ENCODE assay signal across 17 cellular contexts in genomic region chr22:46008836-46009596, GRCh38. TPM values are rescaled to one million over a fixed set of nuclear protein-coding genes. Genes with fewer than 3 reads are reported as not detected.
DNase-seq lines count a peak whose midpoint lies in the region; ATAC-seq and TF ChIP-seq lines count a peak whose summit lies in the region.
"Had no signal": no experiment of that assay in that cellular context is flagged by ENCODE, and none has a peak within 500 bp of the region (broad histone marks: within the 10 kb centered on the region; RNA-seq: fewer than 3 reads in every experiment).

No MANE protein-coding gene starts in this region.

- no peak for ATAC-seq in left cardiac atrium
- ATAC-seq: activated T-helper 17 cell treated with anti-CD3 and anti-CD28 coated beads, Interleukin-2, amount 50 U/mL, for 72 hours had no signal

- intact Hi-C loops in left cardiac atrium (cut with DNase I) = loop anchor here in 1 of 2 donors (5.0 kb wide), 1 partner anchor 63 kb away; no protein-coding TSS in a partner anchor

- H3K4me1 ChIP-seq in HEK293 (ENCODE audit: control insufficient read depth, insufficient read depth, low read length) = no peaks in the 10 kb centered on the region; the same call in 1 of the 2 replicates
- H3K4me1 ChIP-seq in adipocyte (ENCODE audit: control insufficient read depth, insufficient read depth, low read length) = peaks cover 55% of the 10 kb centered on the region
- peaks cover 35% of the 10 kb centered on the region for H3K4me1 ChIP-seq in rectal smooth muscle tissue (ENCODE audit: control insufficient read depth, insufficient read depth, low read length)

- DNase-seq in adipocyte (ENCODE audit: low read depth) (no peak), left cardiac atrium (peak; percentile 16), COLO829 (ENCODE audit: low spot score) (no peak), NCI-H146 treated with DMSO at 0.1 percent for 48 hours (lab: John Stamatoyannopoulos, UW; ENCODE audit: unreplicated experiment) (no peak), DMS 273 treated with DMSO at 0.1 percent for 48 hours (lab: John Stamatoyannopoulos, UW) (no peak)
- no peak for DNase-seq in stimulated activated CD4-positive, alpha-beta T cell treated with anti-CD3 and anti-CD28 coated beads, Interleukin-15, amount 100 ng/mL, for 24 hours
- DNase-seq: activated CD8-positive, alpha-beta memory T cell treated with anti-CD3 and anti-CD28 coated beads for 24 hours; NCI-H146; trophoblast cell; WERI-Rb-1 had no signal

- no peaks in the 10 kb centered on the region for H3K9me3 ChIP-seq in HEK293 (ENCODE audit: control insufficient read depth, insufficient read depth, low read depth, low read length)
- peaks cover 5% of the 10 kb centered on the region for H3K9me3 ChIP-seq in adipocyte (ENCODE audit: control insufficient read depth, low read length)
- H3K9me3 ChIP-seq: ovary had no signal

- POLR2A ChIA-PET in HEK293 (lab: Yijun Ruan, JAX) = interaction anchor here (1.2 to 3.1 kb wide), 5 partner anchors 13 to 79 kb away, joined by 3 to 25 read pairs (median 5); no protein-coding TSS in a partner anchor

- TF ChIP-seq CTCF in HEK293 (tag by site-specific recombination; IDR thresholded peaks at IDR 0.05) = no peak

- H3K36me3 ChIP-seq in HEK293 (ENCODE audit: control insufficient read depth in 2 of 2, insufficient read depth in 1 of 2, low read length in 2 of 2) (no peaks in the 10 kb centered on the region), adipocyte (ENCODE audit: control insufficient read depth, insufficient read depth, low read length, severe bottlenecking) (no peaks in the 10 kb centered on the region), rectal smooth muscle tissue (ENCODE audit: control insufficient read depth, insufficient read depth, low read length) (no peaks in the 10 kb centered on the region)
- H3K36me3 ChIP-seq: ovary, WERI-Rb-1 had no signal

- CTCF ChIA-PET in HEK293 (lab: Yijun Ruan, JAX) = interaction anchor here (1.3 to 5.8 kb wide), 5 partner anchors 7 to 113 kb away, joined by 9 to 173 read pairs (median 99); no protein-coding TSS in a partner anchor

- no peak overlapping the region for H3K4me3 ChIP-seq in HEK293 (ENCODE audit: low read depth, low read length)
- no peak overlapping the region for H3K4me3 ChIP-seq in adipocyte (ENCODE audit: low read length)
- H3K4me3 ChIP-seq in rectal smooth muscle tissue (ENCODE audit: low read length) = no peak overlapping the region
- H3K4me3 ChIP-seq: ovary had no signal

- H3K27me3 ChIP-seq in adipocyte (replicated peaks; ENCODE audit: control insufficient read depth, insufficient read depth, low read length) (no peaks in the 10 kb centered on the region), rectal smooth muscle tissue (ENCODE audit: control insufficient read depth, insufficient read depth, low read length) (no peaks in the 10 kb centered on the region)
- H3K27me3 ChIP-seq: ovary had no signal

- H3K9ac ChIP-seq in adipocyte (ENCODE audit: low read length) (peak overlapping the region; percentile 95), rectal smooth muscle tissue (ENCODE audit: low read length) (no peak overlapping the region)

- H3K27ac ChIP-seq in HEK293 (ENCODE audit: extremely low read depth, low read depth, low read length) = no peak overlapping the region
- H3K27ac ChIP-seq in rectal smooth muscle tissue (ENCODE audit: low read depth, low read length) = peak overlapping the region; percentile 96
- H3K27ac ChIP-seq: HL-60, WERI-Rb-1 had no signal

TF ChIP-seq in HEK293, 187 proteins besides CTCF, POLR2A, EP300 and RAD21:
- TF ChIP-seq ZFHX2 (tag by site-specific recombination; conservative IDR thresholded peaks at IDR 0.05) = 0 out of 2 replicates have a peak, but pooled peaks have one; percentile 35
- TF ChIP-seq ZBTB1 (tag by site-specific recombination; IDR thresholded peaks at IDR 0.05) = no peak
- no peak for TF ChIP-seq ZNF768 (tag by site-specific recombination; IDR thresholded peaks at IDR 0.05)
- TF ChIP-seq ZFP3 (tag by site-specific recombination; IDR thresholded peaks at IDR 0.05; ENCODE audit: low read depth) = peak; percentile 93
- no peak for TF ChIP-seq ZNF433 (tag by site-specific recombination; IDR thresholded peaks at IDR 0.05; ENCODE audit: low read depth)
- TF ChIP-seq ZNF157 (tag by site-specific recombination; IDR thresholded peaks at IDR 0.05) = no peak
- no peak for TF ChIP-seq PBX3 (CRISPR knock-in tag; IDR thresholded peaks at IDR 0.05)
- TF ChIP-seq ZNF239 (tag by site-specific recombination; IDR thresholded peaks at IDR 0.05) = no peak
- no peak for TF ChIP-seq ZBTB21 (tag by site-specific recombination; IDR thresholded peaks at IDR 0.05)
- no peak for TF ChIP-seq ZNF223 (tag by site-specific recombination; IDR thresholded peaks at IDR 0.05)
- peak; percentile 57; the same call in 1 of the 2 replicates for TF ChIP-seq EGR2 (tag by site-specific recombination; IDR thresholded peaks at IDR 0.05; ENCODE audit: low read depth)
- TF ChIP-seq ZEB2 (tag by site-specific recombination; IDR thresholded peaks at IDR 0.05) = no peak
- TF ChIP-seq FEZF1 (tag by site-specific recombination; IDR thresholded peaks at IDR 0.05) = no peak
- no peak for TF ChIP-seq ZNF530 (tag by site-specific recombination; IDR thresholded peaks at IDR 0.05; ENCODE audit: low read depth)
- TF ChIP-seq ZNF48 (tag by site-specific recombination; IDR thresholded peaks at IDR 0.05) = no peak
- no peak for TF ChIP-seq ZBTB6 (tag by site-specific recombination; IDR thresholded peaks at IDR 0.05)
- no peak for TF ChIP-seq ZNF600 (tag by site-specific recombination; IDR thresholded peaks at IDR 0.05)
- TF ChIP-seq ZNF707 (tag by site-specific recombination; IDR thresholded peaks at IDR 0.05) = no peak
- no peak for TF ChIP-seq SP7 (tag by site-specific recombination; IDR thresholded peaks at IDR 0.05)
- no peak for TF ChIP-seq ZBTB10 (tag by site-specific recombination; IDR thresholded peaks at IDR 0.05)
- TF ChIP-seq ZNF133 (tag by site-specific recombination; IDR thresholded peaks at IDR 0.05) = no peak

RNA-seq across cellular contexts. Expression of gene WNT7B, which starts 32.1 kb away (rescaled TPM):
- not detected for total RNA-seq in left cardiac atrium
- total RNA-seq: activated T-helper 17 cell treated with anti-CD3 and anti-CD28 coated beads, Interleukin-2, amount 50 U/mL, for 72 hours; mesenteric fat pad; NCI-H460 had no signal
